32 cellular contexts compared by ENCODE assay signal in the genomic region with DNA sequence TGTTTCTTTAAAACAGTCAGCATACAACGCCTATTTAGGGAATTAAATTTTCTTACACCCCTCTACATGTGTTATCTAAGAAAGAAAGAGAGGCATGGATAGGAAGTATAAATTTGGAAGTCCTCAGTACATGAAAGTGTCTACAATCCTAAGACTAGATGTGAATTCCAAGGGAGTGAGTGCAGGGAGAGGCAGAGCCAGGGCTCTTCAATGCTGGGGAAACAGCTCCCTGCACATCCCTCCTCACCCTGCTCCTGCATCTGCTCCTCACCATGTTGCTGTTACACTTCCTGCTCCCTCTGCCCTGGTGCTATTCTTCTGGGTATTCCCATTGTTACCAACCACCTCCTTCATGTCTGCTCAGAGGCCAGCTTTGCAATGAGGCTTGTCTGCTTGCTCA.
DNase-seq lines count a peak whose midpoint lies in the region; ATAC-seq, FAIRE-seq and TF ChIP-seq lines count a peak whose summit lies in the region.
"Had no signal": no experiment of that assay in that cellular context is flagged by ENCODE, and none has a peak within 500 bp of the region (broad histone marks: within the 10 kb centered on the region; RNA-seq: fewer than 3 reads in every experiment).

No MANE protein-coding gene starts in this region.

- H3K27ac ChIP-seq in astrocyte (ENCODE audit: low read depth, low read length), result no peak overlapping the region
- H3K27ac ChIP-seq in naive thymus-derived CD4-positive, alpha-beta T cell (ENCODE audit: low read depth, low read length), result no peak overlapping the region
- H3K27ac ChIP-seq: A549, BLaER1, foreskin keratinocyte, heart left ventricle, transverse colon had no signal

- H4K20me1 ChIP-seq in astrocyte (ENCODE audit: insufficient read depth, low read length), result no peaks in the 10 kb centered on the region
- H4K20me1 ChIP-seq: BLaER1 had no signal

- H3K27me3 ChIP-seq in astrocyte (ENCODE audit: insufficient read depth, low read length), result no peaks in the 10 kb centered on the region
- no peaks in the 10 kb centered on the region for H3K27me3 ChIP-seq in naive thymus-derived CD4-positive, alpha-beta T cell (ENCODE audit: control insufficient read depth in 2 of 2, insufficient read depth in 2 of 2, low read length in 2 of 2)
- H3K27me3 ChIP-seq: BLaER1, foreskin keratinocyte, heart left ventricle, transverse colon had no signal

- H3K9ac ChIP-seq in astrocyte (ENCODE audit: low read length), result no peak overlapping the region
- H3K9ac ChIP-seq: BLaER1 had no signal

- no peak overlapping the region for H3K4me2 ChIP-seq in astrocyte (ENCODE audit: low read length)
- H3K4me2 ChIP-seq: A549, BLaER1, GM23338 had no signal

- no peaks in the 10 kb centered on the region for H3K9me3 Mint-ChIP-seq in astrocyte (ENCODE audit: unreplicated experiment)
- peaks cover 0 to 2% (median 0%) of the 10 kb centered on the region in 11 donors for H3K9me3 Mint-ChIP-seq in naive thymus-derived CD4-positive, alpha-beta T cell
- H3K9me3 Mint-ChIP-seq: activated naive CD4-positive, alpha-beta T cell treated with anti-CD3 and anti-CD28 coated beads, Interleukin-2, amount 50 U/mL, for 72 hours; activated T-helper 1 cell treated with anti-CD3 and anti-CD28 coated beads, Interleukin-12 subunit alpha, Interleukin-12 subunit beta, Interleukin-2, Interleukin-4 antibody, amounts not matched to agents 30 ng/mL and 10 ng/mL and 1 ng/mL, durations not matched to agents 14 hours and 24 hours and 36 hours; GM23338; stimulated activated memory B cell treated with anti-CD40 and anti-IgM and Interleukin-4, amounts not matched to agents 10 μg/mL and 1 μg/mL and 100 μg/mL, for 72 hours had no signal

- ATAC-seq in naive thymus-derived CD4-positive, alpha-beta T cell, result no peak
- no peak for ATAC-seq in HG02884 (IDR thresholded peaks at IDR 0.05; ENCODE audit: unreplicated experiment)
- ATAC-seq: A549; activated naive CD4-positive, alpha-beta T cell treated with anti-CD3 and anti-CD28 coated beads, Interleukin-2, amount 50 U/mL, for 72 hours; foreskin keratinocyte; GM23338; heart left ventricle; K562; naive thymus-derived CD8-positive, alpha-beta T cell; Panc1; stimulated activated memory B cell treated with anti-CD40 and anti-IgM and Interleukin-4, amounts not matched to agents 10 μg/mL and 1 μg/mL and 100 μg/mL, for 72 hours had no signal

- no peak overlapping the region for H3K4me3 Mint-ChIP-seq in astrocyte (ENCODE audit: unreplicated experiment)
- no peak overlapping the region for H3K4me3 Mint-ChIP-seq in naive thymus-derived CD4-positive, alpha-beta T cell
- H3K4me3 Mint-ChIP-seq: activated CD4-positive, alpha-beta memory T cell treated with anti-CD3 and anti-CD28 coated beads for 36 hours; activated T-helper 1 cell treated with anti-CD3 and anti-CD28 coated beads, Interleukin-12 subunit alpha, Interleukin-12 subunit beta, Interleukin-2, Interleukin-4 antibody, amounts not matched to agents 30 ng/mL and 10 ng/mL and 1 ng/mL, durations not matched to agents 14 hours and 24 hours and 36 hours; GM23338; mesothelial cell of epicardium; naive thymus-derived CD8-positive, alpha-beta T cell; stimulated activated memory B cell treated with anti-CD40 and anti-IgM and Interleukin-4, amounts not matched to agents 10 μg/mL and 1 μg/mL and 100 μg/mL, for 72 hours had no signal

- H3K36me3 ChIP-seq in astrocyte (ENCODE audit: insufficient read depth, low read length), result no peaks in the 10 kb centered on the region
- no peaks in the 10 kb centered on the region for H3K36me3 ChIP-seq in naive thymus-derived CD4-positive, alpha-beta T cell (ENCODE audit: control insufficient read depth in 2 of 3, insufficient read depth in 3 of 3, low read length in 3 of 3)
- H3K36me3 ChIP-seq: BLaER1, heart left ventricle, transverse colon had no signal

- FAIRE-seq in astrocyte (lab: Jason Lieb, UNC), result peak; percentile 79
- FAIRE-seq: A549, G401.6, K562 had no signal

- no peaks in the 10 kb centered on the region for H3K27me3 Mint-ChIP-seq in astrocyte (ENCODE audit: low read depth, unreplicated experiment)
- H3K27me3 Mint-ChIP-seq in naive thymus-derived CD4-positive, alpha-beta T cell, result peaks cover 4 to 8% (median 6%) of the 10 kb centered on the region in 5 donors
- H3K27me3 Mint-ChIP-seq: stimulated activated memory B cell treated with anti-CD40 and anti-IgM and Interleukin-4, amounts not matched to agents 10 μg/mL and 1 μg/mL and 100 μg/mL, for 72 hours had no signal

- H3K4me1 ChIP-seq in astrocyte (ENCODE audit: insufficient read depth, low read length), result no peaks in the 10 kb centered on the region
- no peaks in the 10 kb centered on the region for H3K4me1 ChIP-seq in naive thymus-derived CD4-positive, alpha-beta T cell (ENCODE audit: control insufficient read depth in 2 of 2, insufficient read depth in 2 of 2, low read length in 2 of 2)
- H3K4me1 ChIP-seq: A549, BLaER1, heart left ventricle, transverse colon had no signal

- intact Hi-C loops in naive thymus-derived CD4-positive, alpha-beta T cell (cut with micrococcal nuclease), result no loop called here

- no peaks in the 10 kb centered on the region for H3K9me3 ChIP-seq in astrocyte (ENCODE audit: insufficient read depth, low read depth, low read length)
- peaks cover 0 to 3% (median 0%) of the 10 kb centered on the region in 3 experiments for H3K9me3 ChIP-seq in naive thymus-derived CD4-positive, alpha-beta T cell (ENCODE audit: control insufficient read depth in 2 of 3, low read length in 3 of 3)
- H3K9me3 ChIP-seq: A549, transverse colon had no signal

- H3K4me1 Mint-ChIP-seq in astrocyte (ENCODE audit: low read depth, unreplicated experiment), result peaks cover 6% of the 10 kb centered on the region
- H3K4me1 Mint-ChIP-seq in naive thymus-derived CD4-positive, alpha-beta T cell, result no peaks in the 10 kb centered on the region
- H3K4me1 Mint-ChIP-seq: GM23338; mesothelial cell of epicardium; naive thymus-derived CD8-positive, alpha-beta T cell; stimulated activated memory B cell treated with anti-CD40 and anti-IgM and Interleukin-4, amounts not matched to agents 10 μg/mL and 1 μg/mL and 100 μg/mL, for 72 hours had no signal

- no peak overlapping the region for H3K27ac Mint-ChIP-seq in astrocyte (ENCODE audit: unreplicated experiment)
- no peak overlapping the region for H3K27ac Mint-ChIP-seq in naive thymus-derived CD4-positive, alpha-beta T cell
- H3K27ac Mint-ChIP-seq: activated CD4-positive, alpha-beta memory T cell treated with anti-CD3 and anti-CD28 coated beads for 36 hours; activated naive CD4-positive, alpha-beta T cell treated with anti-CD3 and anti-CD28 coated beads, Interleukin-2, amount 50 U/mL, for 72 hours; activated T-helper 1 cell treated with anti-CD3 and anti-CD28 coated beads, Interleukin-12 subunit alpha, Interleukin-12 subunit beta, Interleukin-2, Interleukin-4 antibody, amounts not matched to agents 30 ng/mL and 10 ng/mL and 1 ng/mL, durations not matched to agents 14 hours and 24 hours and 36 hours; GM23338; mesothelial cell of epicardium; naive thymus-derived CD8-positive, alpha-beta T cell; stimulated activated memory B cell treated with anti-CD40 and anti-IgM and Interleukin-4, amounts not matched to agents 10 μg/mL and 1 μg/mL and 100 μg/mL, for 72 hours had no signal

- POLR2A ChIA-PET in naive thymus-derived CD4-positive, alpha-beta T cell (lab: Charles Lee), result no interaction called here

- no peaks in the 10 kb centered on the region for H3K36me3 Mint-ChIP-seq in astrocyte (ENCODE audit: low read depth, unreplicated experiment)
- H3K36me3 Mint-ChIP-seq in naive thymus-derived CD4-positive, alpha-beta T cell, result no peaks in the 10 kb centered on the region
- H3K36me3 Mint-ChIP-seq: activated CD4-positive, alpha-beta memory T cell treated with anti-CD3 and anti-CD28 coated beads for 36 hours; activated naive CD4-positive, alpha-beta T cell treated with anti-CD3 and anti-CD28 coated beads, Interleukin-2, amount 50 U/mL, for 72 hours; mesothelial cell of epicardium; naive thymus-derived CD8-positive, alpha-beta T cell; stimulated activated memory B cell treated with anti-CD40 and anti-IgM and Interleukin-4, amounts not matched to agents 10 μg/mL and 1 μg/mL and 100 μg/mL, for 72 hours had no signal

- no peak overlapping the region for H3K4me3 ChIP-seq in astrocyte (ENCODE audit: insufficient read depth, low read depth, low read length)
- no peak overlapping the region for H3K4me3 ChIP-seq in naive thymus-derived CD4-positive, alpha-beta T cell (ENCODE audit: low read length)
- H3K4me3 ChIP-seq: A549, BLaER1, GM23338, heart left ventricle, K562, transverse colon had no signal

- peak overlapping the region; percentile 40 for H2AFZ ChIP-seq in astrocyte (ENCODE audit: low read depth, low read length)
- H2AFZ ChIP-seq: GM23338 had no signal

- CTCF ChIA-PET in naive thymus-derived CD4-positive, alpha-beta T cell (lab: Charles Lee), result no interaction called here

- H3K79me2 ChIP-seq in astrocyte (ENCODE audit: insufficient read depth, low read length), result no peaks in the 10 kb centered on the region

- DNase-seq in AG08396 (ENCODE audit: low spot score) (peak; percentile 23), GM03348 (ENCODE audit: low spot score) (peak; percentile 56), astrocyte (ENCODE audit: low read depth) (no peak), hepatic stellate cell (ENCODE audit: low spot score) (peak; percentile 10), NCI-H82 (lab: John Stamatoyannopoulos, UW) (no peak), SKM-1 treated with dmso at 0.1 percent for 144 hours (lab: John Stamatoyannopoulos, UW; ENCODE audit: unreplicated experiment) (no peak)
- DNase-seq in naive thymus-derived CD4-positive, alpha-beta T cell, result no peak
- DNase-seq: activated CD4-positive, alpha-beta memory T cell treated with anti-CD3 and anti-CD28 coated beads for 36 hours; activated CD4-positive, alpha-beta T cell treated with anti-CD3 and anti-CD28 coated beads for 1 hour; anterior cingulate cortex; effector CD4-positive, alpha-beta T cell; heart left ventricle; naive thymus-derived CD8-positive, alpha-beta T cell; NCI-H1092; NCI-H1694 treated with DMSO at 0.1 percent for 48 hours; NCI-H2171; NCI-H510A treated with DMSO at 0.1 percent for 48 hours; nucleus accumbens; Right ventricle myocardium superior; transverse colon had no signal

- TF ChIP-seq CTCF in astrocyte (IDR thresholded peaks at IDR 0.05; ENCODE audit: insufficient read depth, low read depth, low read length), result no peak

Comparison
In these comparisons a context has a peak if more than half of its experiments do, and no peak if none do; other contexts are left out.
1. DNase-seq: peak in AG08396 (single experiment), GM03348 (single experiment) and hepatic stellate cell (single experiment); none in astrocyte (single experiment), naive thymus-derived CD4-positive, alpha-beta T cell (0 of 9), NCI-H82 (single experiment) and SKM-1 treated with dmso at 0.1 percent for 144 hours (single experiment).